Comparison of ENCODE assay signal across 11 cellular contexts in genomic region chrX:13761606-13762005, GRCh38. TPM values are rescaled to one million over a fixed set of nuclear protein-coding genes. Genes with fewer than 3 reads are reported as not detected.
A peak's percentile ranks its signal among the peaks of the same experiment; 100 is the strongest.
DNase-seq lines count a peak whose midpoint lies in the region; ATAC-seq and TF ChIP-seq lines count a peak whose summit lies in the region.
"Had no signal": no experiment of that assay in that cellular context is flagged by ENCODE, and none has a peak within 500 bp of the region (broad histone marks: within the 10 kb centered on the region; RNA-seq: fewer than 3 reads in every experiment).

No MANE protein-coding gene starts in this region.

- H3K36me3 Mint-ChIP-seq in nephron progenitor cell (ENCODE audit: low read depth), result peaks cover 29% of the 10 kb centered on the region

- H3K4me3 Mint-ChIP-seq in nephron progenitor cell, result no peak overlapping the region
- H3K4me3 Mint-ChIP-seq: neural crest cell had no signal

- ATAC-seq in GM18498 (IDR thresholded peaks at IDR 0.05; ENCODE audit: unreplicated experiment) (peak; percentile 63), GM21423 (IDR thresholded peaks at IDR 0.05; ENCODE audit: unreplicated experiment) (peak; percentile 54), HG03520 (IDR thresholded peaks at IDR 0.05; ENCODE audit: unreplicated experiment) (peak; percentile 68)

- TF ChIP-seq CTCF in epithelial cell of esophagus (IDR thresholded peaks at IDR 0.05; ENCODE audit: insufficient read depth, low read depth, low read length, missing control alignments) (no peak), nephron progenitor cell (IDR thresholded peaks at IDR 0.05) (no peak)

- DNase-seq in epithelial cell of esophagus (ENCODE audit: low read depth) (peak; percentile 11), nephron progenitor cell (no peak), G401 (ENCODE audit: low spot score) (no peak), SW480 (ENCODE audit: low spot score) (no peak)
- no peak for DNase-seq in stimulated activated CD4-positive, alpha-beta T cell treated with anti-CD3 and anti-CD28 coated beads, Interleukin-4, amount 100 ng/mL, for 1 hour
- DNase-seq: hippocampal formation had no signal

- in situ Hi-C loops in G401 (cut with HindIII; ENCODE audit: low sequenced_read_pairs), result no loop called here

- H3K27me3 Mint-ChIP-seq in nephron progenitor cell (ENCODE audit: low read depth, poor library complexity), result no peaks in the 10 kb centered on the region

- no peak overlapping the region for H3K4me3 ChIP-seq in epithelial cell of esophagus (ENCODE audit: low read length)
- H3K4me3 ChIP-seq: ascending aorta had no signal

- H3K9me3 Mint-ChIP-seq in nephron progenitor cell, result peaks cover 19% of the 10 kb centered on the region

- H3K27ac Mint-ChIP-seq in nephron progenitor cell, result no peak overlapping the region

- H3K4me1 Mint-ChIP-seq in nephron progenitor cell, result peaks cover 7% of the 10 kb centered on the region

RNA-seq across cellular contexts. Expression of gene OFD1, which starts 27.1 kb away (rescaled TPM):
- total RNA-seq in G401 (2014; rRNA removed; shearing (Covaris generic)), result 17.0 and 26.9 TPM in 2 replicates

RNA-seq across cellular contexts. Expression of gene TRAPPC2, which starts 27.2 kb away (rescaled TPM):
- total RNA-seq in G401 (2014; rRNA removed; shearing (Covaris generic)), result 17.2 and 17.6 TPM in 2 replicates

RNA-seq across cellular contexts. Expression of gene GPM6B, which starts 55.3 kb away (rescaled TPM):
- 145 and 154 TPM in 2 replicates for total RNA-seq in G401 (2014; rRNA removed; shearing (Covaris generic))
